ENCODE assay signal across 8 cellular contexts in the genomic region with DNA sequence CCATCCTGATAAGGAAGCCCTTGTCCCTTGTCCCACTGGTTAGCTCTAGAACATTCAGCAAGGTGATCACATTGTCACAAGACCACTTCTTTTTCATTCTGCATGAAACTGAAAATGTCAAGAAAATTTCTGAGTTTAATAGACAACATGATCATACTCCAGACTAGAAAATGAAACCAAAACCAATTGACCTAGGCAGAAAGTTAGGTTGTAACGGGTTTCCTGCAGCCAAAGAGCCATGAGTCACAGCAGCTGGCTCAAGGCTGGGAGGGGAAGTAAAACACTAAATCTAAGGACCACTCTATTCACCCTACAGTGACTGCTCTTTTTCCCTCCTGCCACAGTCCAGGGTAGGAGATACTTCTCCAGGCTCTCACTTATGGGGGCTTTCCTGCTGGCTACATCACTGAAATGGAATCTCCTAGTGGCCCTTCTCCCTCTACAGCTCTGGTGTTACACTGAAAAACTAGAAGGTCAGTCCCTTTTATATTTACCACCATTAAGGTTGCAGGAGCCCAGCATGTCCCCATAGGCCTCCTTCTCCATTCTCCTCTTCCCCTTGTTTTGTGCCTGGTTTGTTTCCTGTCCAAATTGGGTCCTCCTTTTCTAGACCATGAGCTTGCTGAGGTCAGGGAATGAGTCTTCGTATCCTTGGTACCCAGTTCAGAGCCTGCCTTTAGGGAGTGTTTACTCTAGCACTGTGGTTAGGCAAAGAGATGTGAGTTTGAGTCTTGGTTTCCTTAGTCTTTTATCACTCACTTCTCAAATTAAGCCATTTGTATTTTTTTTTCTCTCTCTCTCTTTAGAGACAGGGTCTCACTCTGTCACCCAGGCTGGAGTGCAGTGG.
DNase-seq lines count a peak whose midpoint lies in the region; ATAC-seq and TF ChIP-seq lines count a peak whose summit lies in the region.

No MANE protein-coding gene starts in this region.

- H3K79me2 ChIP-seq in Karpas-422 (ENCODE audit: low read length): no peaks in the 10 kb centered on the region

- peak overlapping the region; percentile 60 for H3K4me3 Mint-ChIP-seq in activated CD4-positive, alpha-beta T cell treated with anti-CD3 and anti-CD28 coated beads for 36 hours
- peak overlapping the region; percentile 6 for H3K4me3 Mint-ChIP-seq in type B pancreatic cell

- H3K27ac ChIP-seq in Karpas-422 (ENCODE audit: low read length): no peak overlapping the region

- DNase-seq in GM03348 (ENCODE audit: low spot score) (peak; percentile 72), Karpas-422 (peak; percentile 54), dermis microvascular lymphatic vessel endothelial cell (ENCODE audit: low read depth in 2 of 2) (peak; percentile 75 to 86), myocyte (ENCODE audit: low read depth) (peak; percentile 75), type B pancreatic cell (ENCODE audit: extremely low spot score, unreplicated experiment) (no peak), NCI-H1417 (lab: John Stamatoyannopoulos, UW) (no peak)
- DNase-seq in activated CD4-positive, alpha-beta T cell treated with anti-CD3 and anti-CD28 coated beads for 36 hours: peak; percentile 70

- no peaks in the 10 kb centered on the region for H3K27me3 Mint-ChIP-seq in activated CD4-positive, alpha-beta T cell treated with anti-CD3 and anti-CD28 coated beads for 36 hours
- no peaks in the 10 kb centered on the region for H3K27me3 Mint-ChIP-seq in type B pancreatic cell

- peak; percentile 93 for ATAC-seq in GM21717 (IDR thresholded peaks at IDR 0.05; ENCODE audit: unreplicated experiment)
- peak; percentile 96 for ATAC-seq in activated CD4-positive, alpha-beta T cell treated with anti-CD3 and anti-CD28 coated beads for 36 hours

- no peak overlapping the region for H3K4me3 ChIP-seq in Karpas-422 (ENCODE audit: low read length)

- peak overlapping the region; percentile 88 for H3K27ac Mint-ChIP-seq in activated CD4-positive, alpha-beta T cell treated with anti-CD3 and anti-CD28 coated beads for 36 hours
- no peak overlapping the region for H3K27ac Mint-ChIP-seq in type B pancreatic cell

- peak overlapping the region; percentile 12 for H3K4me2 ChIP-seq in Karpas-422 (ENCODE audit: low read depth, low read length, poor library complexity, severe bottlenecking)

- H3K36me3 ChIP-seq in Karpas-422 (ENCODE audit: insufficient read depth, low read length): no peaks in the 10 kb centered on the region

- CTCF ChIA-PET in activated CD4-positive, alpha-beta T cell treated with anti-CD3 and anti-CD28 coated beads for 36 hours (lab: Charles Lee): interaction anchor here (0.6 to 1.1 kb wide), 3 partner anchors 9 to 94 kb away, joined by 3 to 4 read pairs (median 3); no protein-coding TSS in a partner anchor

- intact Hi-C loops in activated CD4-positive, alpha-beta T cell treated with anti-CD3 and anti-CD28 coated beads for 36 hours (cut with DNase I, micrococcal nuclease): loop anchor here (1.0 to 10.0 kb wide), 3 partner anchors 236 to 274 kb away; a partner anchor contains a TSS

- peaks cover 9% of the 10 kb centered on the region for H3K9me3 Mint-ChIP-seq in activated CD4-positive, alpha-beta T cell treated with anti-CD3 and anti-CD28 coated beads for 36 hours (ENCODE audit: low read depth)
- H3K9me3 Mint-ChIP-seq in type B pancreatic cell: no peaks in the 10 kb centered on the region

- H3K9me3 ChIP-seq in Karpas-422 (ENCODE audit: low read length): no peaks in the 10 kb centered on the region

- no peak for TF ChIP-seq CTCF in type B pancreatic cell (conservative IDR thresholded peaks at IDR 0.05)

- H3K4me1 ChIP-seq in Karpas-422 (ENCODE audit: low read length): peaks cover under 1% of the 10 kb centered on the region

- no peak overlapping the region for H2AFZ ChIP-seq in Karpas-422 (ENCODE audit: low read length)

- peaks cover 3% of the 10 kb centered on the region for H3K36me3 Mint-ChIP-seq in activated CD4-positive, alpha-beta T cell treated with anti-CD3 and anti-CD28 coated beads for 36 hours (ENCODE audit: low read depth)
- peaks cover 3% of the 10 kb centered on the region for H3K36me3 Mint-ChIP-seq in type B pancreatic cell

- H3K4me1 Mint-ChIP-seq in activated CD4-positive, alpha-beta T cell treated with anti-CD3 and anti-CD28 coated beads for 36 hours: peaks cover 26% of the 10 kb centered on the region
- peaks cover 32% of the 10 kb centered on the region for H3K4me1 Mint-ChIP-seq in type B pancreatic cell (ENCODE audit: unreplicated experiment)

- no peaks in the 10 kb centered on the region for H3K27me3 ChIP-seq in Karpas-422 (ENCODE audit: low read length)

- no peak overlapping the region for H3K9ac ChIP-seq in Karpas-422 (ENCODE audit: low read length)

- no peaks in the 10 kb centered on the region for H4K20me1 ChIP-seq in Karpas-422 (ENCODE audit: insufficient read depth, low read depth, low read length)

- POLR2A ChIA-PET in activated CD4-positive, alpha-beta T cell treated with anti-CD3 and anti-CD28 coated beads for 36 hours (lab: Charles Lee): no interaction called here

- no peaks in the 10 kb centered on the region for H3K9me2 ChIP-seq in Karpas-422 (replicated peaks; ENCODE audit: insufficient read depth, low read length)

Comparison
In these comparisons a context has a peak if more than half of its experiments do, and no peak if none do; other contexts are left out.
1. DNase-seq: peak in GM03348 (single experiment), Karpas-422 (single experiment), activated CD4-positive, alpha-beta T cell treated with anti-CD3 and anti-CD28 coated beads for 36 hours (single experiment), dermis microvascular lymphatic vessel endothelial cell (2 of 2) and myocyte (single experiment); none in type B pancreatic cell (single experiment) and NCI-H1417 (0 of 3).